1 cellular context compared by ENCODE assay signal in the genomic region with DNA sequence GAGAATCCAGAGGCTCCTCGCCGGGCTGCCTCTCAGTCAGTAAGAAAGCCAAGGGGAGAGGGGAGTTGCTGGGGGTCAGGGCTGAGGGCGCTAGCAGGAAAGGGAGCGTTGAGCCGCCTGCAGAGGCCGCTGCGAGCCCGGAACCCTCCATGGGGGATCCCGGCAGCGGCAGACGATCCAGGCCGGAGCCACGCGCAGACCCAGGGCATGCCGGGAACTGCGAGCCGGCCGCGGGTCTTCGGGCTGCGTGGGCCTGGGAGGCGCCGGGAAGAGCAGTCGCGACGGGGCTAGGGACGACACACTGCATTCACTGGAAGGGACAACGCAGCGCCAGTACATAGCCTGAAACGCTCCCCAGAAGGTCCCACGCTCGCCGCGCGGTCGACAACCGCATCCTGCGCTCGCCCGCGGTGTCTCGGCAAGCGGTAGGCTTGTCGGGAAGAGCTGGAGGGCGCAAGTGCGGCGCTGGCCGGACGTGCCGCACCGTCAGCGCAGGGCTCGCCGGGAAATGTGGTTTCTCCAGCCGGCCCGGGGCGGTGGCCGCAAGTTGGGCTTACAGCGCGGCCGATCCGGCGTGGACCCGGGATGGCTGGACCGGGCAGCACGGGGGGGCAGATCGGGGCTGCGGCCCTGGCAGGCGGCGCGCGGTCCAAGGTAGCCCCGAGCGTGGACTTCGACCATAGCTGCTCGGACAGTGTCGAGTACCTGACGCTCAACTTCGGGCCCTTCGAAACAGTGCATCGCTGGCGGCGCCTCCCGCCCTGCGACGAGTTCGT.
TF ChIP-seq lines count a peak whose summit lies in the region.

LZTR1 (plus strand) TSS at position 511 of the 776 bp plus-strand sequence; CDS start at position 586, 75 bp downstream.

TF ChIP-seq in K562, 482 proteins besides CTCF, POLR2A, EP300 and RAD21 (continued from another document and continues in another):
- TF ChIP-seq, protein P1, sequence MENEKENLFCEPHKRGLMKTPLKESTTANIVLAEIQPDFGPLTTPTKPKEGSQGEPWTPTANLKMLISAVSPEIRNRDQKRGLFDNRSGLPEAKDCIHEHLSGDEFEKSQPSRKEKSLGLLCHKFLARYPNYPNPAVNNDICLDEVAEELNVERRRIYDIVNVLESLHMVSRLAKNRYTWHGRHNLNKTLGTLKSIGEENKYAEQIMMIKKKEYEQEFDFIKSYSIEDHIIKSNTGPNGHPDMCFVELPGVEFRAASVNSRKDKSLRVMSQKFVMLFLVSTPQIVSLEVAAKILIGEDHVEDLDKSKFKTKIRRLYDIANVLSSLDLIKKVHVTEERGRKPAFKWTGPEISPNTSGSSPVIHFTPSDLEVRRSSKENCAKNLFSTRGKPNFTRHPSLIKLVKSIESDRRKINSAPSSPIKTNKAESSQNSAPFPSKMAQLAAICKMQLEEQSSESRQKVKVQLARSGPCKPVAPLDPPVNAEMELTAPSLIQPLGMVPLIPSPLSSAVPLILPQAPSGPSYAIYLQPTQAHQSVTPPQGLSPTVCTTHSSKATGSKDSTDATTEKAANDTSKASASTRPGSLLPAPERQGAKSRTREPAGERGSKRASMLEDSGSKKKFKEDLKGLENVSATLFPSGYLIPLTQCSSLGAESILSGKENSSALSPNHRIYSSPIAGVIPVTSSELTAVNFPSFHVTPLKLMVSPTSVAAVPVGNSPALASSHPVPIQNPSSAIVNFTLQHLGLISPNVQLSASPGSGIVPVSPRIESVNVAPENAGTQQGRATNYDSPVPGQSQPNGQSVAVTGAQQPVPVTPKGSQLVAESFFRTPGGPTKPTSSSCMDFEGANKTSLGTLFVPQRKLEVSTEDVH (IDR thresholded peaks at IDR 0.05; ENCODE audit: low read depth, partially characterized antibody) = no peak
- peak; percentile 94 for TF ChIP-seq ZNF449 (CRISPR knock-in tag; IDR thresholded peaks at IDR 0.05)
- TF ChIP-seq, protein P2, sequence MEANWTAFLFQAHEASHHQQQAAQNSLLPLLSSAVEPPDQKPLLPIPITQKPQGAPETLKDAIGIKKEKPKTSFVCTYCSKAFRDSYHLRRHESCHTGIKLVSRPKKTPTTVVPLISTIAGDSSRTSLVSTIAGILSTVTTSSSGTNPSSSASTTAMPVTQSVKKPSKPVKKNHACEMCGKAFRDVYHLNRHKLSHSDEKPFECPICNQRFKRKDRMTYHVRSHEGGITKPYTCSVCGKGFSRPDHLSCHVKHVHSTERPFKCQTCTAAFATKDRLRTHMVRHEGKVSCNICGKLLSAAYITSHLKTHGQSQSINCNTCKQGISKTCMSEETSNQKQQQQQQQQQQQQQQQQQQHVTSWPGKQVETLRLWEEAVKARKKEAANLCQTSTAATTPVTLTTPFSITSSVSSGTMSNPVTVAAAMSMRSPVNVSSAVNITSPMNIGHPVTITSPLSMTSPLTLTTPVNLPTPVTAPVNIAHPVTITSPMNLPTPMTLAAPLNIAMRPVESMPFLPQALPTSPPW (CRISPR knock-in tag; IDR thresholded peaks at IDR 0.05) = no peak
- TF ChIP-seq, protein P3, sequence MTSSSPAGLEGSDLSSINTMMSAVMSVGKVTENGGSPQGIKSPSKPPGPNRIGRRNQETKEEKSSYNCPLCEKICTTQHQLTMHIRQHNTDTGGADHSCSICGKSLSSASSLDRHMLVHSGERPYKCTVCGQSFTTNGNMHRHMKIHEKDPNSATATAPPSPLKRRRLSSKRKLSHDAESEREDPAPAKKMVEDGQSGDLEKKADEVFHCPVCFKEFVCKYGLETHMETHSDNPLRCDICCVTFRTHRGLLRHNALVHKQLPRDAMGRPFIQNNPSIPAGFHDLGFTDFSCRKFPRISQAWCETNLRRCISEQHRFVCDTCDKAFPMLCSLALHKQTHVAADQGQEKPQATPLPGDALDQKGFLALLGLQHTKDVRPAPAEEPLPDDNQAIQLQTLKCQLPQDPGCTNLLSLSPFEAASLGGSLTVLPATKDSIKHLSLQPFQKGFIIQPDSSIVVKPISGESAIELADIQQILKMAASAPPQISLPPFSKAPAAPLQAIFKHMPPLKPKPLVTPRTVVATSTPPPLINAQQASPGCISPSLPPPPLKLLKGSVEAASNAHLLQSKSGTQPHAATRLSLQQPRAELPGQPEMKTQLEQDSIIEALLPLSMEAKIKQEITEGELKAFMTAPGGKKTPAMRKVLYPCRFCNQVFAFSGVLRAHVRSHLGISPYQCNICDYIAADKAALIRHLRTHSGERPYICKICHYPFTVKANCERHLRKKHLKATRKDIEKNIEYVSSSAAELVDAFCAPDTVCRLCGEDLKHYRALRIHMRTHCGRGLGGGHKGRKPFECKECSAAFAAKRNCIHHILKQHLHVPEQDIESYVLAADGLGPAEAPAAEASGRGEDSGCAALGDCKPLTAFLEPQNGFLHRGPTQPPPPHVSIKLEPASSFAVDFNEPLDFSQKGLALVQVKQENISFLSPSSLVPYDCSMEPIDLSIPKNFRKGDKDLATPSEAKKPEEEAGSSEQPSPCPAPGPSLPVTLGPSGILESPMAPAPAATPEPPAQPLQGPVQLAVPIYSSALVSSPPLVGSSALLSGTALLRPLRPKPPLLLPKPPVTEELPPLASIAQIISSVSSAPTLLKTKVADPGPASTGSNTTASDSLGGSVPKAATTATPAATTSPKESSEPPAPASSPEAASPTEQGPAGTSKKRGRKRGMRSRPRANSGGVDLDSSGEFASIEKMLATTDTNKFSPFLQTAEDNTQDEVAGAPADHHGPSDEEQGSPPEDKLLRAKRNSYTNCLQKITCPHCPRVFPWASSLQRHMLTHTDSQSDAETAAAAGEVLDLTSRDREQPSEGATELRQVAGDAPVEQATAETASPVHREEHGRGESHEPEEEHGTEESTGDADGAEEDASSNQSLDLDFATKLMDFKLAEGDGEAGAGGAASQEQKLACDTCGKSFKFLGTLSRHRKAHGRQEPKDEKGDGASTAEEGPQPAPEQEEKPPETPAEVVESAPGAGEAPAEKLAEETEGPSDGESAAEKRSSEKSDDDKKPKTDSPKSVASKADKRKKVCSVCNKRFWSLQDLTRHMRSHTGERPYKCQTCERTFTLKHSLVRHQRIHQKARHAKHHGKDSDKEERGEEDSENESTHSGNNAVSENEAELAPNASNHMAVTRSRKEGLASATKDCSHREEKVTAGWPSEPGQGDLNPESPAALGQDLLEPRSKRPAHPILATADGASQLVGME (CRISPR knock-in tag; IDR thresholded peaks at IDR 0.05) = peak; percentile 99
- TF ChIP-seq ELF2 (CRISPR knock-in tag; IDR thresholded peaks at IDR 0.05) = peak; percentile 91
- TF ChIP-seq ZBED1 (IDR thresholded peaks at IDR 0.05) = no peak
- TF ChIP-seq TRIM24 (IDR thresholded peaks at IDR 0.05) = no peak
- TF ChIP-seq SMAD1 (IDR thresholded peaks at IDR 0.05; ENCODE audit: low read depth, low read length, partially characterized antibody) = peak; percentile 97
- TF ChIP-seq ZNF263 (CRISPR knock-in tag; IDR thresholded peaks at IDR 0.05; ENCODE audit: borderline replicate concordance) = no peak
- TF ChIP-seq E2F1 (CRISPR knock-in tag; IDR thresholded peaks at IDR 0.05) = peak; percentile 99
- peak; percentile 99 for TF ChIP-seq ELF4 (CRISPR knock-in tag; IDR thresholded peaks at IDR 0.05)
- TF ChIP-seq TCFL5 (CRISPR knock-in tag; conservative IDR thresholded peaks at IDR 0.05) = peak; percentile 89
- TF ChIP-seq, protein P4, sequence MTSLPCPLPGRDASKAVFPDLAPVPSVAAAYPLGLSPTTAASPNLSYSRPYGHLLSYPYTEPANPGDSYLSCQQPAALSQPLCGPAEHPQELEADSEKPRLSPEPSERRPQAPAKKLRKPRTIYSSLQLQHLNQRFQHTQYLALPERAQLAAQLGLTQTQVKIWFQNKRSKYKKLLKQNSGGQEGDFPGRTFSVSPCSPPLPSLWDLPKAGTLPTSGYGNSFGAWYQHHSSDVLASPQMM (CRISPR knock-in tag; IDR thresholded peaks at IDR 0.05) = no peak
- no peak for TF ChIP-seq TRIM28 (IDR thresholded peaks at IDR 0.05)
- no peak for TF ChIP-seq SREBF2 (CRISPR knock-in tag; IDR thresholded peaks at IDR 0.05)
- no peak for TF ChIP-seq ADNP (tag; IDR thresholded peaks at IDR 0.05)
- TF ChIP-seq POLR2AphosphoS5 (IDR thresholded peaks at IDR 0.05; ENCODE audit: control insufficient read depth, insufficient read depth, low read depth, low read length) = no peak
- TF ChIP-seq, protein P5, sequence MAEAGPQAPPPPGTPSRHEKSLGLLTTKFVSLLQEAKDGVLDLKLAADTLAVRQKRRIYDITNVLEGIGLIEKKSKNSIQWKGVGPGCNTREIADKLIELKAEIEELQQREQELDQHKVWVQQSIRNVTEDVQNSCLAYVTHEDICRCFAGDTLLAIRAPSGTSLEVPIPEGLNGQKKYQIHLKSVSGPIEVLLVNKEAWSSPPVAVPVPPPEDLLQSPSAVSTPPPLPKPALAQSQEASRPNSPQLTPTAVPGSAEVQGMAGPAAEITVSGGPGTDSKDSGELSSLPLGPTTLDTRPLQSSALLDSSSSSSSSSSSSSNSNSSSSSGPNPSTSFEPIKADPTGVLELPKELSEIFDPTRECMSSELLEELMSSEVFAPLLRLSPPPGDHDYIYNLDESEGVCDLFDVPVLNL (CRISPR knock-in tag; IDR thresholded peaks at IDR 0.05; ENCODE audit: low read depth) = no peak
- TF ChIP-seq, protein P6, sequence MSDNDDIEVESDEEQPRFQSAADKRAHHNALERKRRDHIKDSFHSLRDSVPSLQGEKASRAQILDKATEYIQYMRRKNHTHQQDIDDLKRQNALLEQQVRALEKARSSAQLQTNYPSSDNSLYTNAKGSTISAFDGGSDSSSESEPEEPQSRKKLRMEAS (CRISPR knock-in tag; IDR thresholded peaks at IDR 0.05) = no peak
- no peak for TF ChIP-seq PTBP1 (IDR thresholded peaks at IDR 0.05; ENCODE audit: low read depth, low read length)
- no peak for TF ChIP-seq CBX5 (IDR thresholded peaks at IDR 0.05; ENCODE audit: borderline replicate concordance, low read depth)
- TF ChIP-seq, protein P7, sequence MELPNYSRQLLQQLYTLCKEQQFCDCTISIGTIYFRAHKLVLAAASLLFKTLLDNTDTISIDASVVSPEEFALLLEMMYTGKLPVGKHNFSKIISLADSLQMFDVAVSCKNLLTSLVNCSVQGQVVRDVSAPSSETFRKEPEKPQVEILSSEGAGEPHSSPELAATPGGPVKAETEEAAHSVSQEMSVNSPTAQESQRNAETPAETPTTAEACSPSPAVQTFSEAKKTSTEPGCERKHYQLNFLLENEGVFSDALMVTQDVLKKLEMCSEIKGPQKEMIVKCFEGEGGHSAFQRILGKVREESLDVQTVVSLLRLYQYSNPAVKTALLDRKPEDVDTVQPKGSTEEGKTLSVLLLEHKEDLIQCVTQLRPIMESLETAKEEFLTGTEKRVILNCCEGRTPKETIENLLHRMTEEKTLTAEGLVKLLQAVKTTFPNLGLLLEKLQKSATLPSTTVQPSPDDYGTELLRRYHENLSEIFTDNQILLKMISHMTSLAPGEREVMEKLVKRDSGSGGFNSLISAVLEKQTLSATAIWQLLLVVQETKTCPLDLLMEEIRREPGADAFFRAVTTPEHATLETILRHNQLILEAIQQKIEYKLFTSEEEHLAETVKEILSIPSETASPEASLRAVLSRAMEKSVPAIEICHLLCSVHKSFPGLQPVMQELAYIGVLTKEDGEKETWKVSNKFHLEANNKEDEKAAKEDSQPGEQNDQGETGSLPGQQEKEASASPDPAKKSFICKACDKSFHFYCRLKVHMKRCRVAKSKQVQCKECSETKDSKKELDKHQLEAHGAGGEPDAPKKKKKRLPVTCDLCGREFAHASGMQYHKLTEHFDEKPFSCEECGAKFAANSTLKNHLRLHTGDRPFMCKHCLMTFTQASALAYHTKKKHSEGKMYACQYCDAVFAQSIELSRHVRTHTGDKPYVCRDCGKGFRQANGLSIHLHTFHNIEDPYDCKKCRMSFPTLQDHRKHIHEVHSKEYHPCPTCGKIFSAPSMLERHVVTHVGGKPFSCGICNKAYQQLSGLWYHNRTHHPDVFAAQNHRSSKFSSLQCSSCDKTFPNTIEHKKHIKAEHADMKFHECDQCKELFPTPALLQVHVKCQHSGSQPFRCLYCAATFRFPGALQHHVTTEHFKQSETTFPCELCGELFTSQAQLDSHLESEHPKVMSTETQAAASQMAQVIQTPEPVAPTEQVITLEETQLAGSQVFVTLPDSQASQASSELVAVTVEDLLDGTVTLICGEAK (IDR thresholded peaks at IDR 0.05) = no peak
- TF ChIP-seq, protein P7 (CRISPR knock-in tag; IDR thresholded peaks at IDR 0.05) = no peak
- no peak for TF ChIP-seq XRCC3 (IDR thresholded peaks at IDR 0.05)
- no peak for TF ChIP-seq ZNF24 (IDR thresholded peaks at IDR 0.05)
- TF ChIP-seq ZFP30 (CRISPR knock-in tag; IDR thresholded peaks at IDR 0.05; ENCODE audit: borderline replicate concordance) = no peak
